Comparison of ENCODE assay signal across 8 cellular contexts in genomic region chr3:152301745-152302181, GRCh38. TPM values are rescaled to one million over a fixed set of nuclear protein-coding genes. Genes with fewer than 3 reads are reported as not detected.
DNase-seq lines count a peak whose midpoint lies in the region; ATAC-seq and TF ChIP-seq lines count a peak whose summit lies in the region.

No MANE protein-coding gene starts in this region.

- no peaks in the 10 kb centered on the region for H3K9me3 Mint-ChIP-seq in chondrocyte (ENCODE audit: low read depth)

- WGBS in lower leg skin, 2 donors: 50 to 51% methylated on average over 3 of the region's 3 CpGs

- ATAC-seq in GM21717 (IDR thresholded peaks at IDR 0.05; ENCODE audit: unreplicated experiment): no peak
- ATAC-seq in HG02571 (IDR thresholded peaks at IDR 0.05; ENCODE audit: unreplicated experiment): no peak

- TF ChIP-seq POLR2A in NB4 (IDR thresholded peaks at IDR 0.05; ENCODE audit: extremely low read depth, insufficient read length): no peak
- TF ChIP-seq POLR2A in lower leg skin (IDR thresholded peaks at IDR 0.05): no peak

- H3K4me1 Mint-ChIP-seq in chondrocyte (ENCODE audit: low read depth): peaks cover 78% of the 10 kb centered on the region

- peak overlapping the region; percentile 50 for H3K4me3 ChIP-seq in GM12864 (ENCODE audit: low read depth, low read length)
- peak overlapping the region; percentile 40 for H3K4me3 ChIP-seq in NB4 (ENCODE audit: low read depth, low read length)
- peak overlapping the region; percentile 16 for H3K4me3 ChIP-seq in skeletal muscle cell (ENCODE audit: low read depth, low read length)
- H3K4me3 ChIP-seq in lower leg skin (ENCODE audit: low read depth, poor library complexity, severe bottlenecking): no peak overlapping the region

- no peak for TF ChIP-seq CTCF in GM12864 (IDR thresholded peaks at IDR 0.05; ENCODE audit: low read depth, low read length, missing control alignments)
- no peak for TF ChIP-seq CTCF in NB4 (IDR thresholded peaks at IDR 0.05; ENCODE audit: low read depth, low read length)
- TF ChIP-seq CTCF in chondrocyte (IDR thresholded peaks at IDR 0.05): no peak
- TF ChIP-seq CTCF in lower leg skin (IDR thresholded peaks at IDR 0.05): no peak

- H3K27me3 Mint-ChIP-seq in chondrocyte (ENCODE audit: low read depth): no peaks in the 10 kb centered on the region

- intact Hi-C loops in lower leg skin (cut with DNase I; ENCODE audit: low total_unique reads): no loop called here

- peaks cover 14% of the 10 kb centered on the region for H3K36me3 Mint-ChIP-seq in chondrocyte (ENCODE audit: low read depth)

- H3K27ac Mint-ChIP-seq in chondrocyte (ENCODE audit: unreplicated experiment): peak overlapping the region; percentile 90

- no peak overlapping the region for H3K4me3 Mint-ChIP-seq in chondrocyte (ENCODE audit: unreplicated experiment)

- no peak for DNase-seq in GM12864 (ENCODE audit: low read depth)
- peak; percentile 64 for DNase-seq in NB4 (ENCODE audit: low read depth)
- DNase-seq in chondrocyte (ENCODE audit: low spot score): no peak
- DNase-seq in skeletal muscle cell (ENCODE audit: low read depth): no peak
- DNase-seq in GM19238 (ENCODE audit: insufficient read length, low spot score): no peak
- no peak for DNase-seq in lower leg skin (ENCODE audit: low spot score in 2 of 2)

RNA-seq across cellular contexts. Expression of gene MBNL1, which starts 33.0 kb away (rescaled TPM):
- total RNA-seq in chondrocyte (164 to 177 TPM (median 166 TPM) in 3 replicates), lower leg skin (100 to 1,000 TPM; 152 to 286 (median 228) TPM)
